11 cellular contexts compared by ENCODE assay signal in genomic region chr4:140078366-140078765, GRCh38.
DNase-seq lines count a peak whose midpoint lies in the region; ATAC-seq and TF ChIP-seq lines count a peak whose summit lies in the region.
"Had no signal": no experiment of that assay in that cellular context is flagged by ENCODE, and none has a peak within 500 bp of the region (broad histone marks: within the 10 kb centered on the region; RNA-seq: fewer than 3 reads in every experiment).

No MANE protein-coding gene starts in this region.

- ATAC-seq in omental fat pad (ENCODE audit: low FRiP score) (peak; percentile 75), GM19351 (IDR thresholded peaks at IDR 0.05; ENCODE audit: unreplicated experiment) (no peak), GM21529 (IDR thresholded peaks at IDR 0.05; ENCODE audit: unreplicated experiment) (no peak)
- ATAC-seq in activated CD8-positive, alpha-beta T cell treated with anti-CD3 and anti-CD28 coated beads, Interleukin-2, amount 10 ng/mL, durations not matched to agents 7 days and 5 days, result no peak
- ATAC-seq: naive thymus-derived CD4-positive, alpha-beta T cell had no signal

- no peak overlapping the region for H3K4me3 Mint-ChIP-seq in activated CD8-positive, alpha-beta T cell treated with anti-CD3 and anti-CD28 coated beads, Interleukin-2, amount 10 ng/mL, durations not matched to agents 7 days and 5 days
- H3K4me3 Mint-ChIP-seq: naive thymus-derived CD4-positive, alpha-beta T cell had no signal

- DNase-seq in DMS53 treated with DMSO at 0.1 percent for 48 hours (lab: John Stamatoyannopoulos, UW; ENCODE audit: unreplicated experiment), result peak; percentile 3
- peak; percentile 55 for DNase-seq in NCI-H2107 (lab: John Stamatoyannopoulos, UW)
- DNase-seq in fibroblast of mammary gland (ENCODE audit: low read depth), result peak; percentile 75
- DNase-seq in omental fat pad (ENCODE audit: low spot score), result no peak
- DNase-seq in effector CD8-positive, alpha-beta T cell (lab: John Stamatoyannopoulos, UW), result no peak
- DNase-seq in activated CD8-positive, alpha-beta T cell treated with anti-CD3 and anti-CD28 coated beads, Interleukin-2, amount 10 ng/mL, durations not matched to agents 7 days and 5 days, result no peak
- DNase-seq: erythroblast; naive thymus-derived CD4-positive, alpha-beta T cell; NCI-H1048 had no signal

- no peaks in the 10 kb centered on the region for H3K9me3 Mint-ChIP-seq in activated CD8-positive, alpha-beta T cell treated with anti-CD3 and anti-CD28 coated beads, Interleukin-2, amount 10 ng/mL, durations not matched to agents 7 days and 5 days (ENCODE audit: insufficient read depth)
- H3K9me3 Mint-ChIP-seq: naive thymus-derived CD4-positive, alpha-beta T cell had no signal

- POLR2A ChIA-PET in activated CD8-positive, alpha-beta T cell treated with anti-CD3 and anti-CD28 coated beads, Interleukin-2, amount 10 ng/mL, durations not matched to agents 7 days and 5 days (lab: Charles Lee), result interaction anchor here (0.6 to 1.8 kb wide), 2 partner anchors 17 to 21 kb away, joined by 3 to 8 read pairs; no protein-coding TSS in a partner anchor

- H3K36me3 Mint-ChIP-seq in activated CD8-positive, alpha-beta T cell treated with anti-CD3 and anti-CD28 coated beads, Interleukin-2, amount 10 ng/mL, durations not matched to agents 7 days and 5 days (ENCODE audit: low read depth), result peaks cover 6% of the 10 kb centered on the region

- no peak for TF ChIP-seq CTCF in fibroblast of mammary gland (conservative IDR thresholded peaks at IDR 0.05; ENCODE audit: control insufficient read depth, insufficient read depth, low read depth, low read length)
- TF ChIP-seq CTCF in omental fat pad (IDR thresholded peaks at IDR 0.05), result no peak

- H3K4me1 Mint-ChIP-seq in activated CD8-positive, alpha-beta T cell treated with anti-CD3 and anti-CD28 coated beads, Interleukin-2, amount 10 ng/mL, durations not matched to agents 7 days and 5 days (ENCODE audit: low read depth), result peaks cover 55% of the 10 kb centered on the region

- no peak overlapping the region for H3K4me3 ChIP-seq in fibroblast of mammary gland (ENCODE audit: control insufficient read depth, low read depth, low read length)

- CTCF ChIA-PET in activated CD8-positive, alpha-beta T cell treated with anti-CD3 and anti-CD28 coated beads, Interleukin-2, amount 10 ng/mL, durations not matched to agents 7 days and 5 days (lab: Charles Lee), result interaction anchor here (0.8 to 1.8 kb wide), 2 partner anchors 18 to 157 kb away, joined by 3 to 5 read pairs; no protein-coding TSS in a partner anchor

- H3K27me3 Mint-ChIP-seq in activated CD8-positive, alpha-beta T cell treated with anti-CD3 and anti-CD28 coated beads, Interleukin-2, amount 10 ng/mL, durations not matched to agents 7 days and 5 days (ENCODE audit: low read depth), result peaks cover 6% of the 10 kb centered on the region

- H3K27ac Mint-ChIP-seq in activated CD8-positive, alpha-beta T cell treated with anti-CD3 and anti-CD28 coated beads, Interleukin-2, amount 10 ng/mL, durations not matched to agents 7 days and 5 days, result no peak overlapping the region

Comparison
In these comparisons a context has a peak if more than half of its experiments do, and no peak if none do; other contexts are left out.
1. DNase-seq: peak in DMS53 treated with DMSO at 0.1 percent for 48 hours (single experiment), NCI-H2107 (single experiment) and fibroblast of mammary gland (single experiment); none in omental fat pad (single experiment), effector CD8-positive, alpha-beta T cell (single experiment) and activated CD8-positive, alpha-beta T cell treated with anti-CD3 and anti-CD28 coated beads, Interleukin-2, amount 10 ng/mL, durations not matched to agents 7 days and 5 days (single experiment).